In the genomic region with DNA sequence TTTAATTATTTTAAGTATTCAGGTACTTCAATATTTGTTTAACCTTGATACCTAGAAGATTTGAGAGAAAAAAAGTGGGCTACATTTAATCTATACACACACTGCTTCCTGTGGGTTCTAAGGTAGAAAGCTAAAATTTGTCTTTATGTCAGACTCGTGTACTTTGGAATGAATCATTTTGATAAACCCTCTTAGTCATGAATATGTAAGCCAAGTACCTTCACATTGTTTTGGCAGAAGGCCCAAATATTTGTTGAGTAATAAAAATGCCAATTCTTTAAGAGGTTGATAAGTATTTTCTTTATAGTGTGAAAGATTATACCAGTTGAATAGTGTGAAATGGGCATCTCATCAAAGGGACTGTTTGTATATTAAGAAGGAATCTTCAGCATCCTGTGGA, we compare ENCODE assay signal across 17 cellular contexts.
DNase-seq lines count a peak whose midpoint lies in the region; ATAC-seq, FAIRE-seq and TF ChIP-seq lines count a peak whose summit lies in the region.
"Had no signal": no experiment of that assay in that cellular context is flagged by ENCODE, and none has a peak within 500 bp of the region (broad histone marks: within the 10 kb centered on the region; RNA-seq: fewer than 3 reads in every experiment).

No MANE protein-coding gene starts in this region.

- peak; percentile 2 to 52 for DNase-seq in A549 (ENCODE audit: low read depth in 1 of 2, low spot score in 1 of 2)
- DNase-seq in HS-27A (ENCODE audit: low read depth): peak; percentile 86
- DNase-seq in astrocyte of the cerebellum (ENCODE audit: low read depth): peak; percentile 48
- DNase-seq in hepatocyte (ENCODE audit: low spot score): peak; percentile 3
- no peak for DNase-seq in activated naive CD4-positive, alpha-beta T cell treated with anti-CD3 and anti-CD28 coated beads, Interleukin-2, amount 50 U/mL, for 16 hours
- DNase-seq in esophagus muscularis mucosa (ENCODE audit: extremely low spot score): no peak
- DNase-seq in heart left ventricle: no peak
- DNase-seq in C1 segment of cervical spinal cord (lab: John Stamatoyannopoulos, UW): no peak
- DNase-seq: activated T-cell treated with anti-CD3 and anti-CD28 coated beads, Interleukin-2, amount 50 U/mL, for 1 hour; anterior cingulate cortex; effector memory CD4-positive, alpha-beta T cell; NCI-H187; psoas muscle; stimulated activated CD4-positive, alpha-beta T cell treated with anti-CD3 and anti-CD28 coated beads, Interleukin-4, amount 100 ng/mL, for 24 hours; stimulated activated naive CD8-positive, alpha-beta T cell treated with anti-CD3 and anti-CD28 coated beads, Interleukin-15, Interleukin-2, amounts not matched to agents 100 U/mL and 50 U/mL, for 24 hours; T-cell had no signal

- H3K4me1 ChIP-seq in A549: peaks cover 9% of the 10 kb centered on the region; the same call in 2 of the 3 replicates
- H3K4me1 ChIP-seq in hepatocyte (ENCODE audit: insufficient read depth): peaks cover 17% of the 10 kb centered on the region
- H3K4me1 ChIP-seq in esophagus muscularis mucosa: no peaks in the 10 kb centered on the region
- peaks cover 0 to 4% (median 0%) of the 10 kb centered on the region in 12 donors for H3K4me1 ChIP-seq in heart left ventricle
- H3K4me1 ChIP-seq: psoas muscle had no signal

- TF ChIP-seq CTCF in A549 (IDR thresholded peaks at IDR 0.05) (no peak), astrocyte of the cerebellum (IDR thresholded peaks at IDR 0.05; ENCODE audit: low read depth, low read length, missing control alignments) (no peak), hepatocyte (IDR thresholded peaks at IDR 0.05; ENCODE audit: poor library complexity) (no peak), esophagus muscularis mucosa (IDR thresholded peaks at IDR 0.05) (no peak), heart left ventricle (IDR thresholded peaks at IDR 0.05) (no peak)

- H3K9me3 ChIP-seq in A549 (no peaks in the 10 kb centered on the region), hepatocyte (ENCODE audit: low read depth) (no peaks in the 10 kb centered on the region), esophagus muscularis mucosa (no peaks in the 10 kb centered on the region), heart left ventricle (no peaks in the 10 kb centered on the region)
- H3K9me3 ChIP-seq: psoas muscle had no signal

- no peak for TF ChIP-seq RAD21 in A549 (conservative IDR thresholded peaks at IDR 0.05 in 1 of 2, IDR thresholded peaks at IDR 0.05 in 1 of 2)

- no peak overlapping the region for H2AFZ ChIP-seq in hepatocyte

- POLR2A ChIA-PET in A549 (lab: Yijun Ruan, JAX): no interaction called here

- TF ChIP-seq EP300 in A549 (IDR thresholded peaks at IDR 0.05) (0 out of 5 replicates have a peak, but pooled peaks of 1 of the 2 experiments have one; percentile 13), esophagus muscularis mucosa (IDR thresholded peaks at IDR 0.05) (no peak)

- H4K20me1 ChIP-seq in hepatocyte (ENCODE audit: insufficient read depth, poor library complexity, severe bottlenecking): no peaks in the 10 kb centered on the region

- CTCF ChIA-PET in A549 (lab: Yijun Ruan, JAX): no interaction called here

- H3K4me3 ChIP-seq in A549 (no peak overlapping the region), astrocyte of the cerebellum (ENCODE audit: low read depth, low read length) (no peak overlapping the region), hepatocyte (no peak overlapping the region), esophagus muscularis mucosa (no peak overlapping the region), heart left ventricle (no peak overlapping the region)
- H3K4me3 ChIP-seq: psoas muscle had no signal

- in situ Hi-C loops in astrocyte of the cerebellum (cut with HindIII; ENCODE audit: low sequenced_read_pairs): no loop called here

- H3K36me3 ChIP-seq in hepatocyte (replicated peaks; ENCODE audit: insufficient read depth, low read depth) (no peaks in the 10 kb centered on the region), esophagus muscularis mucosa (no peaks in the 10 kb centered on the region), heart left ventricle (no peaks in the 10 kb centered on the region)

- intact Hi-C loops in esophagus muscularis mucosa (cut with DNase I): no loop called here
- intact Hi-C loops in heart left ventricle (cut with DNase I): no loop called here

- H3K27ac ChIP-seq in A549: no peak overlapping the region
- H3K27ac ChIP-seq in hepatocyte: no peak overlapping the region
- no peak overlapping the region for H3K27ac ChIP-seq in esophagus muscularis mucosa (replicated peaks in 1 of 4)
- no peak overlapping the region for H3K27ac ChIP-seq in heart left ventricle
- H3K27ac ChIP-seq: psoas muscle had no signal

- ATAC-seq in A549 (peak in 1 of 2 experiments; percentile 61; a peak in 2 of 6 replicates), heart left ventricle (no peak)
- ATAC-seq: activated CD4-positive, CD25-positive, alpha-beta regulatory T cell treated with anti-CD3 and anti-CD28 coated beads, Interleukin-2, amount 50 U/mL, for 24 hours; psoas muscle; stimulated activated naive CD8-positive, alpha-beta T cell treated with anti-CD3 and anti-CD28 coated beads, Interleukin-15, Interleukin-2, amounts not matched to agents 100 U/mL and 50 U/mL, for 24 hours; T-cell had no signal

- no peaks in the 10 kb centered on the region for H3K27me3 ChIP-seq in hepatocyte
- no peaks in the 10 kb centered on the region for H3K27me3 ChIP-seq in esophagus muscularis mucosa
- no peaks in the 10 kb centered on the region for H3K27me3 ChIP-seq in heart left ventricle

- H3K79me2 ChIP-seq in hepatocyte: no peaks in the 10 kb centered on the region

- H3K4me2 ChIP-seq in A549 (peak overlapping the region; percentile 32; the same call in 2 of the 3 replicates), hepatocyte (no peak overlapping the region)

- no peak for FAIRE-seq in A549 (lab: Jason Lieb, UNC)

- no peaks in the 10 kb centered on the region for H3K9me2 ChIP-seq in hepatocyte (replicated peaks; ENCODE audit: insufficient read depth)

- 0% methylated on average over 1 of the region's 1 CpG for WGBS in A549 (ENCODE audit: missing lambda C conversion rate)
- WGBS in hepatocyte (ENCODE audit: low lambda C conversion rate, missing lambda C conversion rate): 34% methylated on average over 1 of the region's 1 CpG
- WGBS in esophagus muscularis mucosa: 35% methylated on average over 1 of the region's 1 CpG
- 9 to 18% (median 13%) methylated on average over 1 of the region's 1 CpG for WGBS in heart left ventricle, 4 donors

- TF ChIP-seq POLR2A in A549 (IDR thresholded peaks at IDR 0.05; ENCODE audit: low read length): no peak
- no peak for TF ChIP-seq POLR2A in esophagus muscularis mucosa (IDR thresholded peaks at IDR 0.05; ENCODE audit: low read depth)
- no peak for TF ChIP-seq POLR2A in heart left ventricle (IDR thresholded peaks at IDR 0.05)

TF ChIP-seq in A549, 52 proteins besides CTCF, POLR2A, EP300 and RAD21:
- no peak for TF ChIP-seq MAFK (IDR thresholded peaks at IDR 0.05; ENCODE audit: partially characterized antibody)
- TF ChIP-seq ZNF302 (CRISPR knock-in tag; IDR thresholded peaks at IDR 0.05): no peak
- no peak for TF ChIP-seq TFCP2L1 (CRISPR knock-in tag; IDR thresholded peaks at IDR 0.05)
- no peak for TF ChIP-seq EHMT2 (IDR thresholded peaks at IDR 0.05; ENCODE audit: low read depth)
- TF ChIP-seq NFE2L2 (conservative IDR thresholded peaks at IDR 0.05; ENCODE audit: low read length): no peak
- TF ChIP-seq CEBPB (IDR thresholded peaks at IDR 0.05): 0 out of 4 replicates have a peak, but pooled peaks of 1 of the 2 experiments have one; percentile 16
- no peak for TF ChIP-seq CHD4 (IDR thresholded peaks at IDR 0.05; ENCODE audit: borderline replicate concordance)
- peak; percentile 78 for TF ChIP-seq JUNB (IDR thresholded peaks at IDR 0.05)
- no peak for TF ChIP-seq KDM1A (IDR thresholded peaks at IDR 0.05; ENCODE audit: low read depth)
- peak; percentile 80; the same call in 1 of the 2 replicates for TF ChIP-seq GATA3 (IDR thresholded peaks at IDR 0.05; ENCODE audit: borderline replicate concordance)
- peak; percentile 62 for TF ChIP-seq FOSL2 (IDR thresholded peaks at IDR 0.05)
- peak; percentile 71 for TF ChIP-seq FOSL2 (CRISPR knock-in tag; IDR thresholded peaks at IDR 0.05)
- no peak for TF ChIP-seq SMC3 (IDR thresholded peaks at IDR 0.05)

Comparison
In these comparisons a context has a peak if more than half of its experiments do, and no peak if none do; other contexts are left out.
1. DNase-seq: peak in A549 (2 of 2), HS-27A (single experiment), astrocyte of the cerebellum (single experiment) and hepatocyte (single experiment); none in activated naive CD4-positive, alpha-beta T cell treated with anti-CD3 and anti-CD28 coated beads, Interleukin-2, amount 50 U/mL, for 16 hours (single experiment), esophagus muscularis mucosa (single experiment), heart left ventricle (0 of 5) and C1 segment of cervical spinal cord (0 of 14).